ENCODE assay signal across 18 cellular contexts in the genomic region with DNA sequence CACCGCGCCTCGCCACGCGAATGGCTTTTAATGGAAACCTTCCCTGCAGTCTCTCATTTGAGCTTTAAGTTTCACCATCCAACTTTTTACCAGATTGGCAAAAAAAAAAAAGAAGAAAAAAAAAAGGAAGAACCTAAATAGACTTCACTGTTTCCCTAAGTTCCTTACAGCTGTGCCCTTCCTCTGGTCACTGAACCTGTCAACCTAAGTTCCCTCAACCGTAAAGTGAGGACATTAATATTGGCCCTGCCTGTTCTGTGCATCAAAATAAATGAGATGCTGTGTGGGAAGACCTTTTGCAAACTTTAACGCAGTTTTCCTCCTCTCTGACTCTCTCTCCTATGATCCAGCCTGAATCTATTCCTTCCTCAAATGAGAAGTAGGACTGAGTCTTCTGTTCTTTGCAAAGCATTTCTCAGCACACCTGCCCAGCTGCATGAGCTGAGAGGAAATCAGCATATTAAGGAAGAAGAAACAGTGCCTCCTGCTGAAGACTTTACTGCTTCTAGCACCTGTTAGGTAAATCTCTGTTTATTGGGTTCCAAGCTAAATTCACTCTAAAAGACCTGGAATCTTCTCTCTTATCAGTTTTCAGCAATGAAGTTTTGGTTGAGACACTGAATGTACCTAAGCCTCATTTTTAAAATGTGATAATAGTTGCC.
A peak's percentile ranks its signal among the peaks of the same experiment; 100 is the strongest.
DNase-seq lines count a peak whose midpoint lies in the region; ATAC-seq and TF ChIP-seq lines count a peak whose summit lies in the region.
"Had no signal": no experiment of that assay in that cellular context is flagged by ENCODE, and none has a peak within 500 bp of the region (broad histone marks: within the 10 kb centered on the region; RNA-seq: fewer than 3 reads in every experiment).

No MANE protein-coding gene starts in this region.

- TF ChIP-seq RAD21 in Ishikawa (IDR thresholded peaks at IDR 0.05; ENCODE audit: low read depth) = peak; percentile 40

- DNase-seq in PC-3 (no peak), iPS-NIHi7 (ENCODE audit: extremely low spot score) (peak; percentile 49), lower lobe of right lung (no peak), DMS 273 (lab: John Stamatoyannopoulos, UW; ENCODE audit: unreplicated experiment) (no peak)
- DNase-seq: activated CD4-positive, alpha-beta T cell treated with anti-CD3 and anti-CD28 coated beads, Interleukin-2, amount 10 ng/mL, durations not matched to agents 7 days and 5 days; activated T-cell treated with anti-CD3 and anti-CD28 coated beads, Interleukin-2, amount 50 U/mL, for 1 hour; foreskin fibroblast; GDM1; KG1; NCI-H187 treated with DMSO at 0.1 percent for 48 hours; NCI-H524 treated with DMSO at 0.1 percent for 48 hours; right lobe of liver; T1000 had no signal

- ATAC-seq in PC-3 = no peak
- no peak for ATAC-seq in lower lobe of right lung
- no peak for ATAC-seq in HG03521 (IDR thresholded peaks at IDR 0.05; ENCODE audit: unreplicated experiment)
- no peak for ATAC-seq in GM18858 (IDR thresholded peaks at IDR 0.05; ENCODE audit: unreplicated experiment)

- H3K4me1 ChIP-seq in BLaER1 (peaks cover 73% of the 10 kb centered on the region), PC-3 (ENCODE audit: insufficient read depth, low read length) (no peaks in the 10 kb centered on the region), lower lobe of right lung (peaks cover 27% of the 10 kb centered on the region)
- H3K4me1 ChIP-seq: right lobe of liver had no signal

- no peaks in the 10 kb centered on the region for H3K9me2 ChIP-seq in PC-3 (replicated peaks; ENCODE audit: low read length)

- H3K36me3 ChIP-seq in BLaER1 (no peaks in the 10 kb centered on the region), PC-3 (ENCODE audit: low read depth, low read length) (no peaks in the 10 kb centered on the region), lower lobe of right lung (no peaks in the 10 kb centered on the region)
- H3K36me3 ChIP-seq: right lobe of liver, thoracic aorta had no signal

- CTCF ChIA-PET in PC-3 (lab: Charles Lee) = no interaction called here

- intact Hi-C loops in PC-3 (cut with micrococcal nuclease) (no loop called here), lower lobe of right lung (cut with DNase I) (no loop called here)

- no peaks in the 10 kb centered on the region for H3K79me2 ChIP-seq in PC-3 (ENCODE audit: low read length)

- no peak for TF ChIP-seq EP300 in Ishikawa (IDR thresholded peaks at IDR 0.05; ENCODE audit: borderline replicate concordance)

- no peaks in the 10 kb centered on the region for H3F3A ChIP-seq in PC-3 (ENCODE audit: low read length, unreplicated experiment)

- no peak overlapping the region for H2AFZ ChIP-seq in PC-3 (ENCODE audit: low read length)

- TF ChIP-seq CTCF in PC-3 (conservative IDR thresholded peaks at IDR 0.05; ENCODE audit: low read depth, low read length) (peak; percentile 33; the same call in 1 of the 2 replicates), lower lobe of right lung (IDR thresholded peaks at IDR 0.05) (no peak)

- H3K9ac ChIP-seq in BLaER1 = no peak overlapping the region; the same call in 1 of the 2 replicates
- no peak overlapping the region for H3K9ac ChIP-seq in PC-3 (ENCODE audit: low read length)

- H4K20me1 ChIP-seq in BLaER1 = no peaks in the 10 kb centered on the region
- H4K20me1 ChIP-seq in PC-3 (ENCODE audit: low read length) = no peaks in the 10 kb centered on the region

- H3K27me3 ChIP-seq in BLaER1 (no peaks in the 10 kb centered on the region), PC-3 (ENCODE audit: low read length) (peaks cover 3% of the 10 kb centered on the region; the same call in 1 of the 2 replicates), lower lobe of right lung (ENCODE audit: low read depth) (no peaks in the 10 kb centered on the region)
- H3K27me3 ChIP-seq: right lobe of liver had no signal

- H3K9me3 ChIP-seq in BLaER1 = no peaks in the 10 kb centered on the region
- no peaks in the 10 kb centered on the region for H3K9me3 ChIP-seq in PC-3 (ENCODE audit: low read length)
- no peaks in the 10 kb centered on the region for H3K9me3 ChIP-seq in lower lobe of right lung
- H3K9me3 ChIP-seq: right lobe of liver, thoracic aorta had no signal

- no TSS peak for BruUV-seq in PC-3 (replicated peaks; lab: Mats Ljungman, UMichigan)

- H3K27ac ChIP-seq in BLaER1 (peak overlapping the region; percentile 94), PC-3 (ENCODE audit: low read length) (no peak overlapping the region), lower lobe of right lung (no peak overlapping the region)
- H3K27ac ChIP-seq: right lobe of liver, thoracic aorta had no signal

- POLR2A ChIA-PET in PC-3 (lab: Charles Lee; ENCODE audit: unreplicated experiment) = no interaction called here

- H3K4me2 ChIP-seq in BLaER1 = peak overlapping the region; percentile 96
- H3K4me2 ChIP-seq in PC-3 (ENCODE audit: low read length) = no peak overlapping the region

- H3K4me3 ChIP-seq in BLaER1 (no peak overlapping the region), PC-3 (ENCODE audit: low read length) (no peak overlapping the region), lower lobe of right lung (no peak overlapping the region)
- H3K4me3 ChIP-seq: right lobe of liver, thoracic aorta had no signal

TF ChIP-seq in Ishikawa, 13 proteins besides CTCF, POLR2A, EP300 and RAD21:
- TF ChIP-seq TAF1 (IDR thresholded peaks at IDR 0.05; ENCODE audit: low read depth) (no peak), CREB1 (IDR thresholded peaks at IDR 0.05; ENCODE audit: low read depth) (no peak), EGR1 (IDR thresholded peaks at IDR 0.05) (no peak), FOXM1 (IDR thresholded peaks at IDR 0.05; ENCODE audit: borderline replicate concordance, low read depth) (no peak), USF1 (IDR thresholded peaks at IDR 0.05) (no peak), ZBTB7A (IDR thresholded peaks at IDR 0.05; ENCODE audit: low read depth) (no peak)
TF ChIP-seq in Ishikawa: peak in this region for 0.
